In the genomic region with DNA sequence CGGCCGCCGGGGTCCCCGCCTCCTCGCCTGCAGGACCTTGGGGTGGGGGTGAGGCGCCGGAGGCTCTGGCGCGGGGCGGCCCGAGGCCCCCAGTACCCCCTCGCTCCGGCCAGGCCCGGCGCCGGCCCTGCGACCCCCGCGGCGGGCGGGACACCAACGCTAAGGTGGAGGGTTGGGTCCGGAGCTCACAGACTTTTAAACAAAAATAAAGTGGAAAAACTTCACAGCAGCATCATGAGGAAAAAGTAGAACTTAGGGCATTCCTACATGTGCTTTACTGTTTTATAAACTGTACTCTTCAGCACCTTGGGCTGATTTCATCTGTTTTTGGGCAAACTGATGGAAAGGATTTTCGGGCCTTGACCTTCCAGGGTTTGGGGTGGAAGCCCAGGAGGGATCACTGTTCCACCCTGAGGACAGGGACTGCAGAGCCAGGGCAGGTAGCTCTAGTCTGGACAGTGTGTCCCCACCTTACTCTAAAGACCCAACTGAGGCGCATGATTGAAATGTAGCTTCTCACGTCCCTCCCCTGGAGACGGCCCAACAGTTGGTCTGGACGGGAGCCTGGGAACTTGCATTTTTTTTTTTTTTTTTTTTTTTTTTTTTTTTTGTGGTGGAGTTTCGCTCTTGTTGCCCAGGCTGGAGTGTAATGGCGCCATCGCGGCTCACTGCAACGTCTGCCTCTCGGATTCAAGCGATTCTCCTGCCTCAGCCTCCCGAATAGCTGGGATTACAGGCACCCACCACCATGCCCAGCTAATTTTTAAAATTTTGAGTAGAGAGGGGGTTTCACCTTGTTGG, we compare ENCODE assay signal across 6 cellular contexts. TPM values are rescaled to one million over a fixed set of nuclear protein-coding genes. Genes with fewer than 3 reads are reported as not detected.
DNase-seq lines count a peak whose midpoint lies in the region; ATAC-seq and TF ChIP-seq lines count a peak whose summit lies in the region.

No MANE protein-coding gene starts in this region.

- H3K9me3 ChIP-seq in Loucy (ENCODE audit: insufficient read depth, low read depth, low read length) (no peaks in the 10 kb centered on the region), duodenal mucosa (ENCODE audit: control insufficient read depth in 1 of 2, low read length in 2 of 2) (no peaks in the 10 kb centered on the region), psoas muscle (no peaks in the 10 kb centered on the region)

- H3K27me3 ChIP-seq in Loucy (ENCODE audit: insufficient read depth, low read length, poor library complexity, severe bottlenecking) (no peaks in the 10 kb centered on the region), duodenal mucosa (ENCODE audit: control insufficient read depth in 1 of 2, insufficient read depth in 2 of 2, low read length in 2 of 2) (no peaks in the 10 kb centered on the region), psoas muscle (ENCODE audit: insufficient read depth in 3 of 3, low read length in 2 of 3) (no peaks in the 10 kb centered on the region)

- DNase-seq in psoas muscle (no peak), A172 (ENCODE audit: low spot score) (no peak)

- no peaks in the 10 kb centered on the region for H3K9me2 ChIP-seq in Loucy (replicated peaks; ENCODE audit: low read depth, low read length)

- peaks cover 3% of the 10 kb centered on the region; the same call in 1 of the 2 replicates for H3K36me3 ChIP-seq in Loucy (ENCODE audit: insufficient read depth, low read length)
- H3K36me3 ChIP-seq in duodenal mucosa (ENCODE audit: control insufficient read depth in 1 of 2, insufficient read depth in 2 of 2, low read length in 2 of 2) = peaks cover 2 to 6% of the 10 kb centered on the region in 2 donors
- peaks cover 0 to 11% of the 10 kb centered on the region in 2 donors for H3K36me3 ChIP-seq in psoas muscle (ENCODE audit: insufficient read depth in 1 of 2, low read depth in 1 of 2)

- peak overlapping the region; percentile 81 for H2AFZ ChIP-seq in Loucy (ENCODE audit: low read length)

- H3K79me2 ChIP-seq in Loucy (ENCODE audit: insufficient read depth, low read length) = peaks cover 53% of the 10 kb centered on the region

- peaks cover 19% of the 10 kb centered on the region for H4K20me1 ChIP-seq in Loucy (ENCODE audit: insufficient read depth, low read length, poor library complexity, severe bottlenecking)

- intact Hi-C loops in psoas muscle (cut with DNase I) = loop anchor here (5.0 kb wide), 4 partner anchors 51 to 89 kb away; a partner anchor contains a TSS

- peak overlapping the region; percentile 82 for H3K9ac ChIP-seq in Loucy (ENCODE audit: low read depth, low read length, poor library complexity, severe bottlenecking)
- peak overlapping the region; percentile 69 for H3K9ac ChIP-seq in duodenal mucosa (ENCODE audit: low read depth in 1 of 2, low read length in 2 of 2)

- H3K27ac ChIP-seq in duodenal mucosa (ENCODE audit: low read depth, low read length) (no peak overlapping the region), psoas muscle (peak overlapping the region; percentile 93)

- H3K4me1 ChIP-seq in Loucy (ENCODE audit: insufficient read depth, low read length, poor library complexity, severe bottlenecking) = peaks cover 24% of the 10 kb centered on the region
- peaks cover 15 to 22% of the 10 kb centered on the region in 2 donors for H3K4me1 ChIP-seq in duodenal mucosa (ENCODE audit: control insufficient read depth in 1 of 2, insufficient read depth in 2 of 2, low read length in 2 of 2)
- H3K4me1 ChIP-seq in psoas muscle = peaks cover 35% of the 10 kb centered on the region

- H3F3A ChIP-seq in Loucy (ENCODE audit: low read depth) = no peaks in the 10 kb centered on the region

- 10 to 21% (median 14%) methylated on average over 25 to 36 of the region's 36 CpGs for WGBS in psoas muscle, 3 donors

- peak overlapping the region; percentile 74 for H3K4me2 ChIP-seq in Loucy (ENCODE audit: low read depth, low read length, poor library complexity, severe bottlenecking)

- H3K4me3 ChIP-seq in Loucy (ENCODE audit: low read length, poor library complexity, severe bottlenecking) = peak overlapping the region; percentile 83
- H3K4me3 ChIP-seq in duodenal mucosa (ENCODE audit: low read depth in 1 of 2, low read length in 2 of 2) = peak overlapping the region; percentile 78 to 95
- peak overlapping the region; percentile 70 for H3K4me3 ChIP-seq in psoas muscle

- peak; percentile 13 for ATAC-seq in GM19372 (IDR thresholded peaks at IDR 0.05; ENCODE audit: low read depth, unreplicated experiment)
- peak in 1 of 4 donors; percentile 23 for ATAC-seq in psoas muscle
- ATAC-seq in HG02571 (IDR thresholded peaks at IDR 0.05; ENCODE audit: unreplicated experiment) = no peak

- TF ChIP-seq CTCF in Loucy (conservative IDR thresholded peaks at IDR 0.05; ENCODE audit: low read length) = no peak
- no peak for TF ChIP-seq CTCF in psoas muscle (IDR thresholded peaks at IDR 0.05)

RNA-seq across cellular contexts. Expression of a gene that starts 0.7 kb away (rescaled TPM):
- 10 to 100 TPM; 32.8 to 43.6 (median 34.2) TPM for total RNA-seq in psoas muscle
- 10 to 100 TPM; 24.1 to 41.1 (median 38.8) TPM for polyA plus RNA-seq in psoas muscle
- total RNA-seq in A172 (2014; rRNA removed; shearing (Covaris generic)) = 81.4 and 102 TPM in 2 replicates

RNA-seq across cellular contexts. Expression of a gene that starts 25.3 kb away (rescaled TPM):
- 10 to 100 TPM; 41.2 to 50.5 (median 45.0) TPM for total RNA-seq in psoas muscle
- 10 to 100 TPM; 38.2 to 47.3 (median 41.0) TPM for polyA plus RNA-seq in psoas muscle
- total RNA-seq in A172 (2014; rRNA removed; shearing (Covaris generic)) = 228 and 320 TPM in 2 replicates

RNA-seq across cellular contexts. Expression of a gene that starts 37.5 kb away (rescaled TPM):
- total RNA-seq in psoas muscle = under 1 TPM; 0.08 to 0.32 (median 0.19) TPM
- under 1 TPM in 2 of 3 donors, not detected in 1; 0.03 to 0.05 TPM for polyA plus RNA-seq in psoas muscle
- 0.36 and 0.64 TPM in 2 replicates for total RNA-seq in A172 (2014; rRNA removed; shearing (Covaris generic))

RNA-seq across cellular contexts. Expression of a gene that starts 50.4 kb away (rescaled TPM):
- 10 to 100 TPM; 72.1 to 88.5 (median 87.1) TPM for total RNA-seq in psoas muscle
- 10 to 100 TPM; 57.1 to 65.4 (median 63.6) TPM for polyA plus RNA-seq in psoas muscle
- total RNA-seq in A172 (2014; rRNA removed; shearing (Covaris generic)) = 37.0 and 41.4 TPM in 2 replicates
